Comparison of ENCODE assay signal across 8 cellular contexts in genomic region chr11:85664561-85665481, GRCh38. TPM values are rescaled to one million over a fixed set of nuclear protein-coding genes. Genes with fewer than 3 reads are reported as not detected.
DNase-seq lines count a peak whose midpoint lies in the region; ATAC-seq and TF ChIP-seq lines count a peak whose summit lies in the region.

TSS of gene CREBZF (minus strand) at chr11:85665129. CDS start at chr11:85664875, 254 bp downstream.

- peak within 1 kb of the TSS; percentile 100 for H3K4me3 Mint-ChIP-seq in GM23338
- peak within 1 kb of the TSS; percentile 93 to 100 (median 99) for H3K4me3 Mint-ChIP-seq in naive thymus-derived CD4-positive, alpha-beta T cell
- H3K4me3 Mint-ChIP-seq in stimulated activated naive B cell treated with anti-CD40 and anti-IgM and Interleukin-4, amounts not matched to agents 10 μg/mL and 1 μg/mL and 100 μg/mL, for 72 hours: peak within 1 kb of the TSS; percentile 100

- CTCF ChIA-PET in naive thymus-derived CD4-positive, alpha-beta T cell (lab: Charles Lee): interaction anchor here (1.0 to 2.2 kb wide), 3 partner anchors 15 to 34 kb away, joined by 3 to 6 read pairs (median 6); partner anchors contain the start of gene TMEM126A

- peaks cover 40% of the 10 kb centered on the region for H3K36me3 Mint-ChIP-seq in GM23338 (ENCODE audit: low read depth)
- peaks cover 3 to 27% (median 9%) of the 10 kb centered on the region in 5 donors for H3K36me3 Mint-ChIP-seq in naive thymus-derived CD4-positive, alpha-beta T cell
- H3K36me3 Mint-ChIP-seq in stimulated activated naive B cell treated with anti-CD40 and anti-IgM and Interleukin-4, amounts not matched to agents 10 μg/mL and 1 μg/mL and 100 μg/mL, for 72 hours: peaks cover 22 to 29% of the 10 kb centered on the region in 2 donors

- peaks cover 30% of the 10 kb centered on the region for H3K4me1 ChIP-seq in DOHH2 (ENCODE audit: control insufficient read depth, low read length)
- 0 out of 2 replicates have a peak, but pooled peaks cover 3% of the 10 kb centered on the region for H3K4me1 ChIP-seq in GM23338 (ENCODE audit: insufficient read depth)
- peaks cover 19 to 31% of the 10 kb centered on the region in 2 donors for H3K4me1 ChIP-seq in naive thymus-derived CD4-positive, alpha-beta T cell (ENCODE audit: control insufficient read depth in 2 of 2, insufficient read depth in 2 of 2, low read length in 2 of 2)

- H3K4me2 ChIP-seq in DOHH2 (ENCODE audit: low read length) (peak within 1 kb of the TSS; percentile 80), GM23338 (peak within 1 kb of the TSS; percentile 91)

- peak within 1 kb of the TSS; percentile 99 for H3K27ac Mint-ChIP-seq in GM23338
- H3K27ac Mint-ChIP-seq in naive thymus-derived CD4-positive, alpha-beta T cell: peak within 1 kb of the TSS; percentile 96 to 100 (median 99)
- H3K27ac Mint-ChIP-seq in stimulated activated naive B cell treated with anti-CD40 and anti-IgM and Interleukin-4, amounts not matched to agents 10 μg/mL and 1 μg/mL and 100 μg/mL, for 72 hours: peak within 1 kb of the TSS; percentile 98

- peaks cover 55% of the 10 kb centered on the region for H3K79me2 ChIP-seq in DOHH2 (ENCODE audit: control insufficient read depth, low read length)
- peaks cover 49% of the 10 kb centered on the region for H3K79me2 ChIP-seq in GM23338 (replicated peaks; ENCODE audit: insufficient read depth)

- H2AFZ ChIP-seq in GM23338: peak within 1 kb of the TSS; percentile 14; the same call in 1 of the 2 replicates

- H3K27me3 ChIP-seq in DOHH2 (ENCODE audit: control insufficient read depth, low read length): no peaks in the 10 kb centered on the region
- no peaks in the 10 kb centered on the region for H3K27me3 ChIP-seq in GM23338 (ENCODE audit: insufficient read depth)
- no peaks in the 10 kb centered on the region for H3K27me3 ChIP-seq in naive thymus-derived CD4-positive, alpha-beta T cell (ENCODE audit: control insufficient read depth in 2 of 2, insufficient read depth in 2 of 2, low read length in 2 of 2)

- H3K4me1 Mint-ChIP-seq in GM23338: peaks cover 24% of the 10 kb centered on the region
- H3K4me1 Mint-ChIP-seq in naive thymus-derived CD4-positive, alpha-beta T cell: peaks cover 29 to 55% (median 40%) of the 10 kb centered on the region in 7 donors
- H3K4me1 Mint-ChIP-seq in stimulated activated naive B cell treated with anti-CD40 and anti-IgM and Interleukin-4, amounts not matched to agents 10 μg/mL and 1 μg/mL and 100 μg/mL, for 72 hours: peaks cover 16 to 35% of the 10 kb centered on the region in 2 donors

- H3K9me3 Mint-ChIP-seq in GM23338: no peaks in the 10 kb centered on the region
- H3K9me3 Mint-ChIP-seq in naive thymus-derived CD4-positive, alpha-beta T cell: peaks cover 0 to 1% (median 0%) of the 10 kb centered on the region in 11 donors
- H3K9me3 Mint-ChIP-seq in stimulated activated naive B cell treated with anti-CD40 and anti-IgM and Interleukin-4, amounts not matched to agents 10 μg/mL and 1 μg/mL and 100 μg/mL, for 72 hours: no peaks in the 10 kb centered on the region

- no peaks in the 10 kb centered on the region for H3K9me3 ChIP-seq in DOHH2 (ENCODE audit: control insufficient read depth, insufficient read depth, low read length)
- H3K9me3 ChIP-seq in naive thymus-derived CD4-positive, alpha-beta T cell (ENCODE audit: control insufficient read depth in 2 of 3, low read length in 3 of 3): no peaks in the 10 kb centered on the region

- TF ChIP-seq CTCF in DOHH2 (IDR thresholded peaks at IDR 0.05; ENCODE audit: low read depth, low read length, poor library complexity, severe bottlenecking): peak; percentile 9
- TF ChIP-seq CTCF in GM23338 (conservative IDR thresholded peaks at IDR 0.05; ENCODE audit: low read depth in 2 of 2): no peak; a peak in 1 of 4 replicates

- peak; percentile 97 for DNase-seq in GM23338 (ENCODE audit: low spot score)
- peak; percentile 94 for DNase-seq in LHCN-M2 (ENCODE audit: low read depth)
- peak; percentile 97 for DNase-seq in RPMI8226
- peak; percentile 81 to 90 for DNase-seq in activated T-helper 1 cell treated with anti-CD3 and anti-CD28 coated beads, Interleukin-2, amount 50 U/mL, for 16 hours (ENCODE audit: low read depth in 1 of 2, low spot score in 1 of 2)
- DNase-seq in fibroblast of gingiva (ENCODE audit: low read depth): peak; percentile 95
- peak; percentile 83 to 96 (median 92) for DNase-seq in naive thymus-derived CD4-positive, alpha-beta T cell
- DNase-seq in stimulated activated naive B cell treated with anti-CD40 and anti-IgM and Interleukin-4, amounts not matched to agents 10 μg/mL and 1 μg/mL and 100 μg/mL, for 72 hours: peak; percentile 94

- ATAC-seq in GM23338: peak; percentile 92
- ATAC-seq in naive thymus-derived CD4-positive, alpha-beta T cell: peak; percentile 85
- ATAC-seq in stimulated activated naive B cell treated with anti-CD40 and anti-IgM and Interleukin-4, amounts not matched to agents 10 μg/mL and 1 μg/mL and 100 μg/mL, for 72 hours (replicated peaks): peak; percentile 90 to 92

- POLR2A ChIA-PET in naive thymus-derived CD4-positive, alpha-beta T cell (lab: Charles Lee): interaction anchor here (0.6 to 11.9 kb wide), 27 partner anchors 9 to 580 kb away, joined by 3 to 207 read pairs (median 4); partner anchors contain the start of genes CCDC83, DLG2, EED and TMEM126A

- H4K20me1 ChIP-seq in DOHH2 (ENCODE audit: control insufficient read depth, insufficient read depth, low read depth, low read length) (peaks cover 30% of the 10 kb centered on the region), GM23338 (replicated peaks; ENCODE audit: insufficient read depth) (peaks cover 26% of the 10 kb centered on the region)

- intact Hi-C loops in naive thymus-derived CD4-positive, alpha-beta T cell (cut with micrococcal nuclease): loop anchor here (1.0 to 10.0 kb wide), 15 partner anchors 17 to 940 kb away; partner anchors contain the start of genes EED (in 2 of the 2), HIKESHI (in 2 of the 2), PICALM (in 2 of the 2) and TMEM126A (in 2 of the 2)

- H3K4me3 ChIP-seq in DOHH2 (ENCODE audit: low read length) (peak within 1 kb of the TSS; percentile 82), GM23338 (peak within 1 kb of the TSS; percentile 74)
- H3K4me3 ChIP-seq in naive thymus-derived CD4-positive, alpha-beta T cell (ENCODE audit: low read length): peak within 1 kb of the TSS; percentile 97

- H3K27me3 Mint-ChIP-seq in GM23338 (ENCODE audit: insufficient read depth, low read depth, poor library complexity): peaks cover 14% of the 10 kb centered on the region
- peaks cover 0 to 5% (median 0%) of the 10 kb centered on the region in 5 donors for H3K27me3 Mint-ChIP-seq in naive thymus-derived CD4-positive, alpha-beta T cell
- no peaks in the 10 kb centered on the region for H3K27me3 Mint-ChIP-seq in stimulated activated naive B cell treated with anti-CD40 and anti-IgM and Interleukin-4, amounts not matched to agents 10 μg/mL and 1 μg/mL and 100 μg/mL, for 72 hours

- peaks cover 50% of the 10 kb centered on the region for H3K36me3 ChIP-seq in DOHH2 (ENCODE audit: control insufficient read depth, low read length)
- peaks cover 12% of the 10 kb centered on the region; the same call in 1 of the 2 replicates for H3K36me3 ChIP-seq in GM23338 (ENCODE audit: insufficient read depth)
- peaks cover 0 to 8% (median 7%) of the 10 kb centered on the region in 3 experiments for H3K36me3 ChIP-seq in naive thymus-derived CD4-positive, alpha-beta T cell (ENCODE audit: control insufficient read depth in 2 of 3, insufficient read depth in 3 of 3, low read length in 3 of 3)

- H3F3A ChIP-seq in DOHH2 (ENCODE audit: control insufficient read depth, insufficient read depth): no peaks in the 10 kb centered on the region
- H3F3A ChIP-seq in GM23338 (replicated peaks; ENCODE audit: low read depth): no peaks in the 10 kb centered on the region

- H3K27ac ChIP-seq in DOHH2 (ENCODE audit: low read depth, low read length) (peak within 1 kb of the TSS; percentile 86), GM23338 (ENCODE audit: low read depth) (peak within 1 kb of the TSS; percentile 92)
- peak within 1 kb of the TSS; percentile 99 for H3K27ac ChIP-seq in naive thymus-derived CD4-positive, alpha-beta T cell (ENCODE audit: low read depth, low read length)

- H3K9me2 ChIP-seq in DOHH2 (replicated peaks; ENCODE audit: control insufficient read depth, low read length) (no peaks in the 10 kb centered on the region), GM23338 (ENCODE audit: insufficient read depth) (no peaks in the 10 kb centered on the region)

TF ChIP-seq in GM23338, 12 proteins besides CTCF, POLR2A, EP300 and RAD21:
- peak; percentile 80 for TF ChIP-seq CREB1 (CRISPR knock-in tag; IDR thresholded peaks at IDR 0.05; ENCODE audit: low read depth)
- no peak for TF ChIP-seq ZNF114 (CRISPR knock-in tag; IDR thresholded peaks at IDR 0.05)
- TF ChIP-seq POLR2AphosphoS5 (IDR thresholded peaks at IDR 0.05; ENCODE audit: low read depth): peak; percentile 95
- TF ChIP-seq EZH2phosphoT487 (IDR thresholded peaks at IDR 0.05; ENCODE audit: unreplicated experiment): no peak

RNA-seq across cellular contexts. Expression of gene CREBZF, which starts in this region (rescaled TPM):
- 64.3 and 82.2 TPM in 2 replicates for total RNA-seq in GM23338 (2014; rRNA removed; shearing (Covaris generic))
- polyA plus RNA-seq in GM23338 (2016; fragmentation: Nextera tagmentation; extraction: Ambion mirVana): 32.3 and 34.8 TPM in 2 replicates
- total RNA-seq in LHCN-M2 (2014; rRNA removed): 33.8 and 37.4 TPM in 2 replicates
- polyA plus RNA-seq in LHCN-M2 (2012): 8.7 TPM
- 100 to 1,000 TPM in 2 of 5 experiments, 10 to 100 TPM in 3; 56.9 to 114 (median 59.7) TPM for total RNA-seq in naive thymus-derived CD4-positive, alpha-beta T cell
- 10 to 100 TPM; 13.0 to 16.8 TPM for polyA plus RNA-seq in naive thymus-derived CD4-positive, alpha-beta T cell

Comparison
In these comparisons a context has a peak if more than half of its experiments do, and no peak if none do; other contexts are left out.
1. Peak in every context shown above with its lines: DNase-seq, ATAC-seq, H3K4me3 ChIP-seq and H3K27ac ChIP-seq.